ENCODE assay signal across 8 cellular contexts in genomic region chr19:7191946-7192691, GRCh38.
A peak's percentile ranks its signal among the peaks of the same experiment; 100 is the strongest.
DNase-seq lines count a peak whose midpoint lies in the region; ATAC-seq and TF ChIP-seq lines count a peak whose summit lies in the region.
"Had no signal": no experiment of that assay in that cellular context is flagged by ENCODE, and none has a peak within 500 bp of the region (broad histone marks: within the 10 kb centered on the region; RNA-seq: fewer than 3 reads in every experiment).

No MANE protein-coding gene starts in this region.

- no peak overlapping the region for H3K23ac ChIP-seq in H9 (ENCODE audit: insufficient read length, low read depth, low read length)

- H3K27me3 Mint-ChIP-seq in H9 (ENCODE audit: low read depth) = no peaks in the 10 kb centered on the region
- H3K27me3 Mint-ChIP-seq in T-helper 1 cell treated with Interleukin-12 subunit alpha and Interleukin-12 subunit beta and Interleukin-4 antibody, amounts not matched to agents 30 μg/mL and 1 μg/mL, for 36 hours (ENCODE audit: low read depth) = peaks cover 24% of the 10 kb centered on the region
- H3K27me3 Mint-ChIP-seq in stimulated activated naive CD8-positive, alpha-beta T cell treated with anti-CD3 and anti-CD28 coated beads, Interleukin-15, amount 100 ng/mL, for 72 hours = peaks cover 52% of the 10 kb centered on the region

- no peak overlapping the region for H4K91ac ChIP-seq in H9 (ENCODE audit: insufficient read length, low read depth, low read length)

- no peaks in the 10 kb centered on the region for H4K20me1 ChIP-seq in H9 (ENCODE audit: control insufficient read depth, insufficient read depth, insufficient read length)

- H2BK15ac ChIP-seq in H9 (ENCODE audit: low read depth, low read length) = no peak overlapping the region

- no peaks in the 10 kb centered on the region; a peak in 1 of 5 replicates for H3K9me3 Mint-ChIP-seq in H9
- no peaks in the 10 kb centered on the region for H3K9me3 Mint-ChIP-seq in T-helper 1 cell treated with Interleukin-12 subunit alpha and Interleukin-12 subunit beta and Interleukin-4 antibody, amounts not matched to agents 30 μg/mL and 1 μg/mL, for 36 hours
- H3K9me3 Mint-ChIP-seq in stimulated activated naive CD8-positive, alpha-beta T cell treated with anti-CD3 and anti-CD28 coated beads, Interleukin-15, amount 100 ng/mL, for 72 hours = no peaks in the 10 kb centered on the region

- H3K4me3 ChIP-seq in adrenal gland (no peak overlapping the region), left ventricle myocardium inferior (no peak overlapping the region)

- peak overlapping the region in 2 of 3 experiments; percentile 19 to 53; a peak in 1 of 7 replicates for H3K27ac Mint-ChIP-seq in H9
- H3K27ac Mint-ChIP-seq in T-helper 1 cell treated with Interleukin-12 subunit alpha and Interleukin-12 subunit beta and Interleukin-4 antibody, amounts not matched to agents 30 μg/mL and 1 μg/mL, for 36 hours = peak overlapping the region; percentile 56
- no peak overlapping the region for H3K27ac Mint-ChIP-seq in stimulated activated naive CD8-positive, alpha-beta T cell treated with anti-CD3 and anti-CD28 coated beads, Interleukin-15, amount 100 ng/mL, for 72 hours

- no peak overlapping the region for H2BK5ac ChIP-seq in H9 (ENCODE audit: insufficient read length, low read length)

- H3K79me1 ChIP-seq in H9 (ENCODE audit: insufficient read depth, low read depth, low read length, poor library complexity, severe bottlenecking) = no peaks in the 10 kb centered on the region

- H3K36me3 Mint-ChIP-seq in H9 (ENCODE audit: insufficient read depth in 1 of 3, low read depth in 3 of 3) = no peaks in the 10 kb centered on the region
- no peaks in the 10 kb centered on the region for H3K36me3 Mint-ChIP-seq in T-helper 1 cell treated with Interleukin-12 subunit alpha and Interleukin-12 subunit beta and Interleukin-4 antibody, amounts not matched to agents 30 μg/mL and 1 μg/mL, for 36 hours (ENCODE audit: low read depth)

- H3K4me1 Mint-ChIP-seq in H9 = peaks cover 0 to 7% of the 10 kb centered on the region in 2 experiments; a peak in 3 of 4 replicates
- H3K4me1 Mint-ChIP-seq in T-helper 1 cell treated with Interleukin-12 subunit alpha and Interleukin-12 subunit beta and Interleukin-4 antibody, amounts not matched to agents 30 μg/mL and 1 μg/mL, for 36 hours (ENCODE audit: low read depth) = peaks cover 18% of the 10 kb centered on the region
- peaks cover 39% of the 10 kb centered on the region for H3K4me1 Mint-ChIP-seq in stimulated activated naive CD8-positive, alpha-beta T cell treated with anti-CD3 and anti-CD28 coated beads, Interleukin-15, amount 100 ng/mL, for 72 hours

- no peak overlapping the region for H3K4me3 Mint-ChIP-seq in H9
- H3K4me3 Mint-ChIP-seq in T-helper 1 cell treated with Interleukin-12 subunit alpha and Interleukin-12 subunit beta and Interleukin-4 antibody, amounts not matched to agents 30 μg/mL and 1 μg/mL, for 36 hours = peak overlapping the region; percentile 69
- peak overlapping the region; percentile 76 to 79 for H3K4me3 Mint-ChIP-seq in stimulated activated naive CD8-positive, alpha-beta T cell treated with anti-CD3 and anti-CD28 coated beads, Interleukin-15, amount 100 ng/mL, for 72 hours

- no peaks in the 10 kb centered on the region for H3K27me3 ChIP-seq in H9 (ENCODE audit: insufficient read depth, low read length)
- no peaks in the 10 kb centered on the region for H3K27me3 ChIP-seq in adrenal gland
- H3K27me3 ChIP-seq in left ventricle myocardium inferior (ENCODE audit: low read depth) = no peaks in the 10 kb centered on the region

- TF ChIP-seq POLR2A in adrenal gland (IDR thresholded peaks at IDR 0.05) = no peak

- no peak for DNase-seq in H9
- DNase-seq in adrenal gland = peak in 4 of 7 donors; percentile 41 to 56 (median 44)
- peak; percentile 57 to 63 for DNase-seq in stimulated activated naive CD8-positive, alpha-beta T cell treated with anti-CD3 and anti-CD28 coated beads, Interleukin-15, amount 100 ng/mL, for 72 hours
- no peak for DNase-seq in left ventricle myocardium inferior
- DNase-seq in 8988T = no peak
- no peak for DNase-seq in caudate nucleus (lab: John Stamatoyannopoulos, UW)
- DNase-seq: NCI-H226 had no signal

- no peak overlapping the region for H4K8ac ChIP-seq in H9 (replicated peaks; ENCODE audit: insufficient read length, low read depth, low read length)

- no peak overlapping the region for H3K18ac ChIP-seq in H9 (ENCODE audit: insufficient read length, low read depth, low read length)

- H3T11ph ChIP-seq in H9 (ENCODE audit: low read length) = no peak overlapping the region

- no peak overlapping the region for H4K5ac ChIP-seq in H9 (ENCODE audit: insufficient read length, low read depth, low read length)

- no peak overlapping the region for H3K9ac ChIP-seq in H9 (ENCODE audit: extremely low read depth, insufficient read length, low read length)

- H3K56ac ChIP-seq in H9 (ENCODE audit: insufficient read length, low read depth, low read length) = no peak overlapping the region

- H3K9me3 ChIP-seq in H9 (ENCODE audit: control insufficient read depth, low read depth, low read length) (no peaks in the 10 kb centered on the region), adrenal gland (replicated peaks in 1 of 3) (no peaks in the 10 kb centered on the region), left ventricle myocardium inferior (replicated peaks) (no peaks in the 10 kb centered on the region)

- intact Hi-C loops in adrenal gland (cut with DNase I) = loop anchor here in 1 of 2 donors (10.0 kb wide), 1 partner anchor 47 kb away; no protein-coding TSS in a partner anchor
- intact Hi-C loops in left ventricle myocardium inferior (cut with micrococcal nuclease) = no loop called here

- H3K79me2 ChIP-seq in H9 (ENCODE audit: insufficient read depth, low read length) = no peaks in the 10 kb centered on the region

- H3K4me1 ChIP-seq in H9 (ENCODE audit: insufficient read depth, low read length) (no peaks in the 10 kb centered on the region), adrenal gland (replicated peaks in 1 of 2) (peaks cover 9 to 33% of the 10 kb centered on the region in 2 donors), left ventricle myocardium inferior (peaks cover 48% of the 10 kb centered on the region)

- no peak overlapping the region for H3K4ac ChIP-seq in H9 (ENCODE audit: low read depth, low read length)

- H2BK20ac ChIP-seq in H9 (ENCODE audit: low read depth, low read length, poor library complexity, severe bottlenecking) = no peak overlapping the region

- no peak overlapping the region for H3K14ac ChIP-seq in H9 (ENCODE audit: insufficient read depth, low read length)

- no peak overlapping the region for H2BK12ac ChIP-seq in H9 (ENCODE audit: insufficient read length, low read depth, low read length)

- H3K4me2 ChIP-seq in H9 (ENCODE audit: insufficient read depth, insufficient read length, low read length) = no peak overlapping the region

- no CpG with 5 or more reads among the region's 7 CpGs for WGBS in H9 (ENCODE audit: extremely low coverage, insufficient read length, low lambda C conversion rate)
- WGBS in adrenal gland, 4 donors = 22 to 55% (median 30%) methylated on average over 7 of the region's 7 CpGs

- H3K27ac ChIP-seq in H9 (ENCODE audit: insufficient read length, low read depth, low read length) (no peak overlapping the region), adrenal gland (peak overlapping the region in 3 of 5 donors; percentile 51 to 73 (median 64)), left ventricle myocardium inferior (replicated peaks) (no peak overlapping the region), caudate nucleus (ENCODE audit: low read depth, low read length) (no peak overlapping the region)

- no peaks in the 10 kb centered on the region for H3K36me3 ChIP-seq in adrenal gland (replicated peaks in 1 of 2)
- H3K36me3 ChIP-seq in left ventricle myocardium inferior = no peaks in the 10 kb centered on the region

- no peak for TF ChIP-seq CTCF in H9 (conservative IDR thresholded peaks at IDR 0.05)
- TF ChIP-seq CTCF in adrenal gland (IDR thresholded peaks at IDR 0.05) = no peak
- no peak for TF ChIP-seq CTCF in left ventricle myocardium inferior (IDR thresholded peaks at IDR 0.05; ENCODE audit: borderline replicate concordance)

- no peak overlapping the region for H2AK5ac ChIP-seq in H9 (ENCODE audit: insufficient read length, low read length)

- peak; percentile 86 for ATAC-seq in stimulated activated naive CD8-positive, alpha-beta T cell treated with anti-CD3 and anti-CD28 coated beads, Interleukin-15, amount 100 ng/mL, for 72 hours

- peaks cover 3% of the 10 kb centered on the region for H3K23me2 ChIP-seq in H9 (ENCODE audit: insufficient read length, low read depth, low read length, poor library complexity, severe bottlenecking)

- H2BK120ac ChIP-seq in H9 (ENCODE audit: low read depth, low read length, poor library complexity, severe bottlenecking) = no peak overlapping the region

- no peak overlapping the region for H2AFZ ChIP-seq in H9 (ENCODE audit: low read length)

Comparison
In these comparisons a context has a peak if more than half of its experiments do, and no peak if none do; other contexts are left out.
1. DNase-seq: peak in adrenal gland (4 of 7) and stimulated activated naive CD8-positive, alpha-beta T cell treated with anti-CD3 and anti-CD28 coated beads, Interleukin-15, amount 100 ng/mL, for 72 hours (2 of 2); none in H9 (single experiment), left ventricle myocardium inferior (single experiment), 8988T (single experiment) and caudate nucleus (0 of 61).
2. H3K27ac ChIP-seq: peak in adrenal gland (3 of 5); none in H9 (single experiment), left ventricle myocardium inferior (single experiment) and caudate nucleus (single experiment).
3. H3K27ac Mint-ChIP-seq: peak in H9 (2 of 3) and T-helper 1 cell treated with Interleukin-12 subunit alpha and Interleukin-12 subunit beta and Interleukin-4 antibody, amounts not matched to agents 30 μg/mL and 1 μg/mL, for 36 hours (single experiment); none in stimulated activated naive CD8-positive, alpha-beta T cell treated with anti-CD3 and anti-CD28 coated beads, Interleukin-15, amount 100 ng/mL, for 72 hours (0 of 2).
4. H3K4me3 Mint-ChIP-seq: peak in T-helper 1 cell treated with Interleukin-12 subunit alpha and Interleukin-12 subunit beta and Interleukin-4 antibody, amounts not matched to agents 30 μg/mL and 1 μg/mL, for 36 hours (single experiment) and stimulated activated naive CD8-positive, alpha-beta T cell treated with anti-CD3 and anti-CD28 coated beads, Interleukin-15, amount 100 ng/mL, for 72 hours (2 of 2); none in H9 (0 of 2).